Comparison of ENCODE assay signal across 17 cellular contexts in the genomic region with DNA sequence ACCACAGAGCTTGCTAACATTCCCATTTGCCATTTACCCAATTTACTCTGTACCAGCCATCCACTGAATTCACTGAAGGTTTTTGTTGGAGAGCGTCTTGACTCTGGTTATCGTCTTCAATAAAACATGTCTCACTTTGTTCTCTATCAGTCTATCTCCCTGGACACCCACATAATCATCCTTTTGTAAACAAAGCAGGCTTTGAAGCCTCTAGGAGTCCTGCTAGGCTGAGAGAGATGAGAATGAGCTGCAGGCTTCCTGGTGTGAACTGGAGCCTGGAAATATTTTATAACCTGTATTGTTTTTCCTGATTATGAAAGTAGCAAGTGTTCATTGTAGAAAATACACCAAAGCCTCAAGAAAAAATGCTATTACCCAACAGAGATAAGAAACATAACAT.
DNase-seq lines count a peak whose midpoint lies in the region; ATAC-seq and TF ChIP-seq lines count a peak whose summit lies in the region.
"Had no signal": no experiment of that assay in that cellular context is flagged by ENCODE, and none has a peak within 500 bp of the region (broad histone marks: within the 10 kb centered on the region; RNA-seq: fewer than 3 reads in every experiment).

No MANE protein-coding gene starts in this region.

- no peaks in the 10 kb centered on the region for H3K36me3 ChIP-seq in sigmoid colon
- no peaks in the 10 kb centered on the region for H3K36me3 ChIP-seq in esophagus muscularis mucosa
- H3K36me3 ChIP-seq: right atrium auricular region had no signal

- DNase-seq in NCI-H1930 (lab: John Stamatoyannopoulos, UW) (peak; percentile 34 to 35), SK-MEL-5 (ENCODE audit: low read depth, low spot score) (peak; percentile 50), inferior parietal cortex (ENCODE audit: extremely low spot score) (peak; percentile 21), sigmoid colon (no peak), osteocyte (ENCODE audit: extremely low spot score, unreplicated experiment) (no peak), esophagus muscularis mucosa (ENCODE audit: extremely low spot score) (no peak)
- DNase-seq: activated CD4-positive, alpha-beta T cell treated with anti-CD3 and anti-CD28 coated beads for 36 hours; DND-41; effector memory CD4-positive, alpha-beta T cell; naive thymus-derived CD8-positive, alpha-beta T cell; NCI-H187 treated with DMSO at 0.1 percent for 48 hours; SIG-M5; T-helper 9 cell had no signal

- peaks cover 9% of the 10 kb centered on the region for H3K4me1 Mint-ChIP-seq in osteocyte (ENCODE audit: unreplicated experiment)
- H3K4me1 Mint-ChIP-seq: activated CD4-positive, alpha-beta T cell treated with anti-CD3 and anti-CD28 coated beads for 36 hours; naive thymus-derived CD8-positive, alpha-beta T cell had no signal

- in situ Hi-C loops in SK-MEL-5 (cut with HindIII; ENCODE audit: low pct_unique_long_range_greater_than_20kb, low sequenced_read_pairs): no loop called here

- TF ChIP-seq CTCF in sigmoid colon (IDR thresholded peaks at IDR 0.05) (no peak), osteocyte (IDR thresholded peaks at IDR 0.05) (no peak), esophagus muscularis mucosa (IDR thresholded peaks at IDR 0.05) (no peak)

- H3K9me3 ChIP-seq in sigmoid colon (no peaks in the 10 kb centered on the region), esophagus muscularis mucosa (no peaks in the 10 kb centered on the region)
- H3K9me3 ChIP-seq: right atrium auricular region had no signal

- TF ChIP-seq POLR2A in sigmoid colon (IDR thresholded peaks at IDR 0.05) (no peak), esophagus muscularis mucosa (IDR thresholded peaks at IDR 0.05; ENCODE audit: low read depth) (no peak)

- H3K4me1 ChIP-seq in sigmoid colon (peaks cover 0 to 33% (median 26%) of the 10 kb centered on the region in 4 donors), esophagus muscularis mucosa (peaks cover 0 to 20% (median 7%) of the 10 kb centered on the region in 4 donors)
- H3K4me1 ChIP-seq: right atrium auricular region had no signal

- H3K27ac ChIP-seq in sigmoid colon (peak overlapping the region in 3 of 4 donors; percentile 48 to 74 (median 69)), esophagus muscularis mucosa (replicated peaks in 1 of 4) (no peak overlapping the region)
- H3K27ac ChIP-seq: KMS-11, right atrium auricular region had no signal

- no peaks in the 10 kb centered on the region for H3K9me3 Mint-ChIP-seq in osteocyte (ENCODE audit: unreplicated experiment)
- H3K9me3 Mint-ChIP-seq: naive thymus-derived CD8-positive, alpha-beta T cell had no signal

- intact Hi-C loops in sigmoid colon (cut with DNase I) (loop anchor here (1.0 to 5.0 kb wide), 2 partner anchors 36 to 44 kb away; no protein-coding TSS in a partner anchor), esophagus muscularis mucosa (cut with DNase I) (no loop called here)

- no peak overlapping the region for H3K27ac Mint-ChIP-seq in osteocyte (ENCODE audit: unreplicated experiment)
- H3K27ac Mint-ChIP-seq: activated CD4-positive, alpha-beta T cell treated with anti-CD3 and anti-CD28 coated beads for 36 hours; activated naive CD8-positive, alpha-beta T cell; naive thymus-derived CD8-positive, alpha-beta T cell had no signal

- H3K36me3 Mint-ChIP-seq in osteocyte (ENCODE audit: unreplicated experiment): no peaks in the 10 kb centered on the region
- H3K36me3 Mint-ChIP-seq: activated naive CD8-positive, alpha-beta T cell; naive thymus-derived CD8-positive, alpha-beta T cell had no signal

- no peak for ATAC-seq in GM21619 (IDR thresholded peaks at IDR 0.05; ENCODE audit: unreplicated experiment)
- ATAC-seq: activated CD4-positive, alpha-beta T cell treated with anti-CD3 and anti-CD28 coated beads for 36 hours; naive thymus-derived CD8-positive, alpha-beta T cell had no signal

- no peaks in the 10 kb centered on the region for H3K27me3 Mint-ChIP-seq in osteocyte (ENCODE audit: unreplicated experiment)
- H3K27me3 Mint-ChIP-seq: activated naive CD8-positive, alpha-beta T cell had no signal

- WGBS in sigmoid colon, 2 donors: 13 to 57% methylated on average over 2 of the region's 2 CpGs
- 28% methylated on average over 2 of the region's 2 CpGs for WGBS in esophagus muscularis mucosa

- TF ChIP-seq EP300 in sigmoid colon (IDR thresholded peaks at IDR 0.05) (no peak), esophagus muscularis mucosa (IDR thresholded peaks at IDR 0.05) (no peak)

- no peak overlapping the region for H3K4me3 ChIP-seq in sigmoid colon
- H3K4me3 ChIP-seq in esophagus muscularis mucosa: no peak overlapping the region
- H3K4me3 ChIP-seq: right atrium auricular region had no signal

- H3K4me3 Mint-ChIP-seq in osteocyte (ENCODE audit: unreplicated experiment): no peak overlapping the region
- H3K4me3 Mint-ChIP-seq: activated CD4-positive, alpha-beta T cell treated with anti-CD3 and anti-CD28 coated beads for 36 hours; activated naive CD8-positive, alpha-beta T cell; naive thymus-derived CD8-positive, alpha-beta T cell had no signal

- H3K27me3 ChIP-seq in sigmoid colon: no peaks in the 10 kb centered on the region
- no peaks in the 10 kb centered on the region for H3K27me3 ChIP-seq in esophagus muscularis mucosa
- H3K27me3 ChIP-seq: right atrium auricular region had no signal

Comparison
In these comparisons a context has a peak if more than half of its experiments do, and no peak if none do; other contexts are left out.
1. DNase-seq: peak in NCI-H1930 (2 of 2), SK-MEL-5 (single experiment) and inferior parietal cortex (single experiment); none in sigmoid colon (single experiment), osteocyte (single experiment) and esophagus muscularis mucosa (single experiment).
2. H3K27ac ChIP-seq: peak in sigmoid colon (3 of 4); none in esophagus muscularis mucosa (0 of 4).